Comparison of ENCODE assay signal across 8 cellular contexts in the genomic region with DNA sequence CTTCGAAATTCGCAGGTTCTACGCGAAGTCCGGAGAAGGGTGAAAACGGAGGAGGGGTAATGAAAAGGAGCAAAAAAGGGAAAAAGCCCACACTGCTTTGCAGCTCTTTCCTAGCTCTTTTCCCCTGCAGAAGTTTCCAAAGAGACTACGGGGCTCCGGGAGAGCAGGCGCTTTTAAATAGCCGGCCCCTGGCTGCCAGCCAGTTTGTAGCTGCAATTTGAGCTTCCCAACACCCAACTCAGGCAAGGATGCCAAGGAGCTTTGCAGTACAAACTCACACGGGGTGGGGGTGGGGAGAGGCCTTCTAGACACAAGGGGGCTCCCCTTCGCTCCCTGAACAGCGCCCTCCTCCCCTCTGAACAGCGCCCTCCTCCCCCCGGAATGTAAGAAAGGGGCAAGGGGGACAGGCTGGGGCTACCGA. TPM values are rescaled to one million over a fixed set of nuclear protein-coding genes. Genes with fewer than 3 reads are reported as not detected.
DNase-seq lines count a peak whose midpoint lies in the region; ATAC-seq, FAIRE-seq and TF ChIP-seq lines count a peak whose summit lies in the region.

A gene with protein sequence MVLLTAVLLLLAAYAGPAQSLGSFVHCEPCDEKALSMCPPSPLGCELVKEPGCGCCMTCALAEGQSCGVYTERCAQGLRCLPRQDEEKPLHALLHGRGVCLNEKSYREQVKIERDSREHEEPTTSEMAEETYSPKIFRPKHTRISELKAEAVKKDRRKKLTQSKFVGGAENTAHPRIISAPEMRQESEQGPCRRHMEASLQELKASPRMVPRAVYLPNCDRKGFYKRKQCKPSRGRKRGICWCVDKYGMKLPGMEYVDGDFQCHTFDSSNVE (minus strand): TSS at position 149 of the 421 bp plus-strand sequence. CDS start 774 bp downstream, outside the sequence.

- dilution Hi-C loops in keratinocyte (cut with MboI; ENCODE audit: extremely low pct_ligation_motif_present, low sequenced_read_pairs), result no loop called here

- ATAC-seq in GM18517 (IDR thresholded peaks at IDR 0.05; ENCODE audit: unreplicated experiment), result no peak

- H3K4me3 ChIP-seq in keratinocyte (ENCODE audit: control insufficient read depth in 2 of 3, extremely low read depth in 1 of 3, insufficient read depth in 2 of 3, low read depth in 1 of 3, low read length in 3 of 3) (peak within 1 kb of the TSS; percentile 37 to 68 (median 43)), skeletal muscle tissue (ENCODE audit: low read length in 3 of 3) (peak within 1 kb of the TSS; percentile 82 to 91 (median 86))

- H3K9me3 Mint-ChIP-seq in chondrocyte (ENCODE audit: low read depth), result no peaks in the 10 kb centered on the region

- TF ChIP-seq CTCF in chondrocyte (IDR thresholded peaks at IDR 0.05) (peak; percentile 53), keratinocyte (optimal IDR thresholded peaks at IDR 0.05 in 1 of 3, IDR thresholded peaks at IDR 0.05 in 1 of 3, conservative IDR thresholded peaks at IDR 0.05 in 1 of 3; ENCODE audit: extremely low read depth in 1 of 3, insufficient read depth in 2 of 3, low read length in 3 of 3) (no peak)

- H3K27me3 ChIP-seq in keratinocyte (ENCODE audit: control insufficient read depth, extremely low read depth, insufficient read depth, low read length) (peaks cover 17% of the 10 kb centered on the region), skeletal muscle tissue (ENCODE audit: control insufficient read depth in 3 of 3, insufficient read depth in 3 of 3, low read length in 3 of 3) (peaks cover 0 to 2% (median 0%) of the 10 kb centered on the region in 3 donors)

- H3K27ac ChIP-seq in keratinocyte (ENCODE audit: control insufficient read depth, insufficient read depth, low read length), result no peak within 1 kb of the TSS
- peak within 1 kb of the TSS; percentile 88 for H3K27ac ChIP-seq in skeletal muscle tissue (ENCODE audit: low read depth, low read length)

- peak; percentile 82 for DNase-seq in H4 (ENCODE audit: low spot score)
- peak; percentile 85 for DNase-seq in NCI-H510A treated with DMSO at 0.1 percent for 48 hours (lab: John Stamatoyannopoulos, UW)
- DNase-seq in chondrocyte (ENCODE audit: low spot score), result no peak
- DNase-seq in keratinocyte (ENCODE audit: low read depth, low spot score), result no peak
- DNase-seq in GM12892 (ENCODE audit: insufficient read length), result no peak
- no peak for DNase-seq in activated CD4-positive, alpha-beta T cell treated with anti-CD3 and anti-CD28 coated beads, Interleukin-2, amount 50 U/mL, for 4 hours

- peak within 1 kb of the TSS; percentile 74 for H2AFZ ChIP-seq in keratinocyte (ENCODE audit: control insufficient read depth, low read length)

- no peaks in the 10 kb centered on the region for H3K9me3 ChIP-seq in keratinocyte (ENCODE audit: control insufficient read depth, low read depth, low read length)
- H3K9me3 ChIP-seq in skeletal muscle tissue (ENCODE audit: control insufficient read depth in 3 of 3, low read length in 3 of 3), result no peaks in the 10 kb centered on the region

- TF ChIP-seq POLR2A in GM12892 (IDR thresholded peaks at IDR 0.05; ENCODE audit: low read depth, low read length), result no peak

- no peaks in the 10 kb centered on the region for H3K36me3 Mint-ChIP-seq in chondrocyte (ENCODE audit: low read depth)

- peaks cover 55% of the 10 kb centered on the region for H3K4me1 Mint-ChIP-seq in chondrocyte (ENCODE audit: low read depth)

- H3K4me1 ChIP-seq in keratinocyte (ENCODE audit: control insufficient read depth, extremely low read depth, insufficient read depth, low read length) (peaks cover 44% of the 10 kb centered on the region), skeletal muscle tissue (ENCODE audit: control insufficient read depth in 3 of 3, insufficient read depth in 3 of 3, low read length in 3 of 3) (peaks cover 41 to 58% (median 48%) of the 10 kb centered on the region in 3 donors)

- H3K4me3 Mint-ChIP-seq in chondrocyte (ENCODE audit: unreplicated experiment), result peak within 1 kb of the TSS; percentile 95

- H3K9ac ChIP-seq in keratinocyte (ENCODE audit: control insufficient read depth, extremely low read depth, insufficient read depth, low read length), result no peak within 1 kb of the TSS
- peak within 1 kb of the TSS; percentile 83 to 98 (median 97) for H3K9ac ChIP-seq in skeletal muscle tissue (ENCODE audit: low read depth in 1 of 3, low read length in 3 of 3)

- FAIRE-seq in keratinocyte (lab: Jason Lieb, UNC), result peak; percentile 48
- no peak for FAIRE-seq in GM12892 (lab: Jason Lieb, UNC)

- no peaks in the 10 kb centered on the region for H4K20me1 ChIP-seq in keratinocyte (ENCODE audit: control insufficient read depth, extremely low read depth, insufficient read depth, low read length)

- no peaks in the 10 kb centered on the region for H3K79me2 ChIP-seq in keratinocyte (ENCODE audit: control insufficient read depth, insufficient read depth, low read length)

- H3K36me3 ChIP-seq in keratinocyte (ENCODE audit: control insufficient read depth in 2 of 2, extremely low read depth in 1 of 2, insufficient read depth in 2 of 2, low read length in 2 of 2) (no peaks in the 10 kb centered on the region), skeletal muscle tissue (ENCODE audit: control insufficient read depth in 3 of 3, insufficient read depth in 3 of 3, low read length in 3 of 3) (no peaks in the 10 kb centered on the region)

- peak within 1 kb of the TSS; percentile 92 for H3K4me2 ChIP-seq in keratinocyte (ENCODE audit: control insufficient read depth, extremely low read depth, insufficient read depth, low read depth, low read length)

- H3K27ac Mint-ChIP-seq in chondrocyte (ENCODE audit: unreplicated experiment), result peak within 1 kb of the TSS; percentile 93

- H3K9me1 ChIP-seq in keratinocyte (ENCODE audit: control insufficient read depth, extremely low read depth, insufficient read depth, low read length), result no peaks in the 10 kb centered on the region

- no peaks in the 10 kb centered on the region for H3K27me3 Mint-ChIP-seq in chondrocyte (ENCODE audit: low read depth)

RNA-seq across cellular contexts. Expression of the gene that starts here (rescaled TPM):
- total RNA-seq in H4 (2014; rRNA removed; shearing (Covaris generic)), result 366 and 374 TPM in 2 replicates
- total RNA-seq in chondrocyte (403 to 502 TPM (median 500 TPM) in 3 replicates), skeletal muscle tissue (260 TPM)
- 0.15 to 3.2 TPM (median 1.1 TPM) in 3 replicates for polyA plus RNA-seq in keratinocyte
- polyA plus RNA-seq in keratinocyte (2011; ENCODE audit: low read depth), result 0.06 TPM
- polyA plus RNA-seq in keratinocyte (2011; cell fraction: cytosol; rRNA removed), result 0.10 TPM in 2 replicates
- polyA plus RNA-seq in keratinocyte (2011; cell fraction: nucleus; rRNA removed), result 0.56 and 1.3 TPM in 2 replicates
- 0.07 and 0.16 TPM in 2 replicates for polyA plus RNA-seq in keratinocyte (2012; ENCODE audit: low replicate concordance)
- 0.85 to 2.1 TPM (median 0.90 TPM) in 3 replicates for polyA minus RNA-seq in keratinocyte
- polyA minus RNA-seq in keratinocyte (2011; cell fraction: cytosol; rRNA and poly(A)+ RNA removed), result not detected
- polyA minus RNA-seq in keratinocyte (2011; cell fraction: nucleus; rRNA and poly(A)+ RNA removed), result 0.53 and 1.8 TPM in 2 replicates
- not detected for polyA plus RNA-seq in GM12892 (2012; ENCODE audit: missing spikeins)

Comparison
In these comparisons a context has a peak if more than half of its experiments do, and no peak if none do; other contexts are left out.
1. DNase-seq: peak in H4 (single experiment) and NCI-H510A treated with DMSO at 0.1 percent for 48 hours (single experiment); none in chondrocyte (single experiment), keratinocyte (single experiment), GM12892 (single experiment) and activated CD4-positive, alpha-beta T cell treated with anti-CD3 and anti-CD28 coated beads, Interleukin-2, amount 50 U/mL, for 4 hours (0 of 2).